ENCODE assay signal across 22 cellular contexts in genomic region chr7:132280335-132280734, GRCh38.
"Had no signal": no experiment of that assay in that cellular context is flagged by ENCODE, and none has a peak within 500 bp of the region (broad histone marks: within the 10 kb centered on the region; RNA-seq: fewer than 3 reads in every experiment).

No MANE protein-coding gene starts in this region.

- H3K9me3 ChIP-seq: colonic mucosa, esophagus squamous epithelium, gastrocnemius medialis, heart right ventricle, left lung, lower lobe of right lung, mucosa of descending colon had no signal

- H3K4me3 ChIP-seq: colonic mucosa, esophagus squamous epithelium, gastrocnemius medialis, heart right ventricle, left lung, lower lobe of right lung, mucosa of descending colon had no signal

- H3K4me1 ChIP-seq: colonic mucosa, esophagus squamous epithelium, gastrocnemius medialis, left lung, lower lobe of right lung had no signal

- ATAC-seq: effector memory CD8-positive, alpha-beta T cell; esophagus mucosa; gastrocnemius medialis; heart right ventricle; left cardiac atrium; left lung; left ventricle myocardium superior; lower lobe of right lung; mucosa of descending colon had no signal

- DNase-seq: colonic mucosa; cortex of kidney; effector CD8-positive, alpha-beta T cell; effector memory CD8-positive, alpha-beta T cell; endodermal cell; erythroblast; esophagus squamous epithelium; foreskin fibroblast; foreskin melanocyte; gastrocnemius medialis; glutamatergic neuron; head of caudate nucleus; heart right ventricle; hippocampal formation; left cardiac atrium; left lung; left ventricle myocardium superior; lower lobe of right lung; mucosa of descending colon; naive B cell had no signal

- H3K36me3 ChIP-seq: colonic mucosa, esophagus squamous epithelium, gastrocnemius medialis, heart right ventricle, left lung, lower lobe of right lung had no signal

- H3K27me3 ChIP-seq: colonic mucosa, esophagus squamous epithelium, gastrocnemius medialis, heart right ventricle, left lung had no signal

- H3K27ac ChIP-seq: colonic mucosa, epithelial cell of prostate, esophagus squamous epithelium, gastrocnemius medialis, heart right ventricle, left lung, lower lobe of right lung had no signal
